Comparison of ENCODE assay signal across 1 cellular context in the genomic region with DNA sequence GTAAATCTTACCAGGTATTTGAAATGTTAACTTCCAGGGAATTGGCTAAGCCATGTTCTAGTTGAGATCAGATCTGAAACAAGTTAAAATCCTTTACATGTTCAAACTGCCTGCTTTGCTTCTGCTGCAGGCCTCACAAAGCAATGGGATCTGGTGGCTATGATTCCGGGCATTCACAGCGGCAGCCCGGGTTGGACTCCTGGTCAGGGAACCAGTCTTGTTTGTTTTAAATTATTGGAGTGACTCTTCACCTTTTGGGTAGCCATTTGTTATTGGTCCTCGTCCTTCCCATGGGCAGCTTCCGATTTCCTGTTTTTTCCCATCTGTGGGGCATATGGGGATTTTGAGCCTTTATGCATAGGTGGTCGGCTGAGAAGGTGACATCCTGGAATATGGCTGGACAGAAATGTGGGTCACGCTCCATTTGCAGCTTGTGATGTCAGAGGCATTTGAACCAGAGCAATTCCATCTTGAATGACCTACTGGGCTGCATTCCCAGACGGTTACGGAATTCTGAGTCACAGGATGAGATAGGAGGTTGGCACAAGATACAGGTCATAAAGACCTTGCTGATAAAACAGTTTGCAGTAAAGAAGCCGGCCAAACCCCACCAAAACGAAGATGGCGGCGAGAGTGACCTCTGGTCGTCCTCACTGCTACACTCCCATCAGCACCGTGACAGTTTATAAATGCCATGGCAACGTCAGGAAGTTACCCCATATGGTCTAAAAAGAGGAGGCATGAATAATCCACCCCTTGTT.
TF ChIP-seq lines count a peak whose summit lies in the region.

No MANE protein-coding gene starts in this region.

TF ChIP-seq in endothelial cell of umbilical vein, 7 proteins besides CTCF, POLR2A, EP300 and RAD21:
- TF ChIP-seq GATA2 (IDR thresholded peaks at IDR 0.05; ENCODE audit: insufficient read depth, insufficient read length, low read depth, low read length) (peak; percentile 83), POLR2AphosphoS5 (IDR thresholded peaks at IDR 0.05; ENCODE audit: insufficient read depth, low read depth, low read length) (peak; percentile 68), JUN (IDR thresholded peaks at IDR 0.05; ENCODE audit: borderline replicate concordance, insufficient read depth, insufficient read length, low read depth) (peak; percentile 88), MYC (IDR thresholded peaks at IDR 0.05; ENCODE audit: low read depth, low read length) (no peak), EZH2 (IDR thresholded peaks at IDR 0.05; ENCODE audit: borderline replicate concordance, low read depth, low read length, severe bottlenecking) (no peak), FOS (IDR thresholded peaks at IDR 0.05; ENCODE audit: borderline replicate concordance, insufficient read depth, low read length) (peak; percentile 79)
- TF ChIP-seq, protein P1, sequence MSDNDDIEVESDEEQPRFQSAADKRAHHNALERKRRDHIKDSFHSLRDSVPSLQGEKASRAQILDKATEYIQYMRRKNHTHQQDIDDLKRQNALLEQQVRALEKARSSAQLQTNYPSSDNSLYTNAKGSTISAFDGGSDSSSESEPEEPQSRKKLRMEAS (IDR thresholded peaks at IDR 0.05; ENCODE audit: insufficient read depth, insufficient read length), result no peak
TF ChIP-seq in endothelial cell of umbilical vein: peak in this region for 4.
